ENCODE assay signal across 8 cellular contexts in the genomic region with DNA sequence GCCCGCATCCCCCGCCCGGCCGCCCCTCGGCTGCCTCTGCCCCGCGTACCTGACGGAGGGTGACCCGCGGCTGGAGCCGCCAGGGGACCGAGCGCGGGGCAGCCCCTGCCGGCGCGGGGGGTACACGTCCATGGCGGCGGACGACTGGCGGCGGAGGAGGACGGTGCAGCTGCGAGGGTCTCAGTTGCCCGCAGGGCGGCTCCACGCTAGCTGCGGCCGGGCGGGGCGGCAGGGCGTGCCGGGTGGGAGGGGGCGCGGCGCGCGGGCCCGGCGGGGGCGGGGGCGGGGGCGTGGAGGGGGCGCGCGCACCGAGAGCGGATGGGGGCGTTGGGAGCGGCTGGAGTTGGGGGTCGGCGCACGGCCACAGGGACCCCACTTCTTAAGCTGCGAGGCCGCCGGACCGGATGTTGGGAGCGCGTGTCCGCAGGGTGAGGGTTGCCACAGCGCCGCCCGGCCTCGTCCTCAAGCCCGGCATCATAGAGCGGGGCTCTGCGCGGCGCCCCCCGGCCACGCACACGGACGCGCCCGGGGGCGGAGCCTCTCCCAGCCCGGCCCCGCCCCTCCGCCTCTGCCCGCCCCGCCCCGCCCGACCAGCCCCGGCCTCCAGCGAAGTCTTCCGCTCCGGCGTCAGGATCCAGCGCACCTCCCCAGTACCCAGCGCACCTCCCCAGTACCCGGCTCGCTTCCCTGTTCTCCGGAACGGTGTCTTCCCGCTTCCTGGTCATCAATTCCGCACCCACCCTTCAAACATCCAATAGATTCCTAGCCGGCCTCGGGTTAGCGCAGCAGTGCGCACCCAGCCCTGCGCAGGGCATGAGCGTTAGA. TPM values are rescaled to one million over a fixed set of nuclear protein-coding genes. Genes with fewer than 3 reads are reported as not detected.
DNase-seq lines count a peak whose midpoint lies in the region; ATAC-seq and TF ChIP-seq lines count a peak whose summit lies in the region.

TSS of gene DNAAF9 (minus strand) at position 244 of the 825 bp plus-strand sequence. CDS start at position 132, 112 bp downstream.

- H3K36me3 ChIP-seq in endocrine pancreas (ENCODE audit: control insufficient read depth, insufficient read depth, low read length), result no peaks in the 10 kb centered on the region
- H3K36me3 ChIP-seq in mesendoderm (ENCODE audit: control insufficient read depth, insufficient read depth, low read length), result no peaks in the 10 kb centered on the region

- peaks cover 33% of the 10 kb centered on the region for H3K4me1 Mint-ChIP-seq in activated CD8-positive, alpha-beta memory T cell treated with anti-CD3 and anti-CD28 coated beads, Interleukin-2, amount 10 ng/mL, durations not matched to agents 7 days and 5 days

- peak within 1 kb of the TSS; percentile 92 for H3K18ac ChIP-seq in mesendoderm (ENCODE audit: low read length)

- H3K4me3 ChIP-seq in endocrine pancreas (ENCODE audit: control insufficient read depth, insufficient read depth, low read length), result peak within 1 kb of the TSS; percentile 100
- H3K4me3 ChIP-seq in mesendoderm (ENCODE audit: low read length), result peak within 1 kb of the TSS; percentile 87

- no peak within 1 kb of the TSS for H2AK5ac ChIP-seq in mesendoderm (ENCODE audit: low read length)

- no peaks in the 10 kb centered on the region for H3K9me3 Mint-ChIP-seq in activated CD8-positive, alpha-beta memory T cell treated with anti-CD3 and anti-CD28 coated beads, Interleukin-2, amount 10 ng/mL, durations not matched to agents 7 days and 5 days (ENCODE audit: low read depth)

- WGBS in mesendoderm (ENCODE audit: extremely low coverage, insufficient coverage, low lambda C conversion rate), result no CpG with 5 or more reads among the region's 103 CpGs

- H3K79me1 ChIP-seq in mesendoderm (ENCODE audit: low read length), result peaks cover 8% of the 10 kb centered on the region

- peak; percentile 65 for TF ChIP-seq CTCF in GM12874 (IDR thresholded peaks at IDR 0.05; ENCODE audit: insufficient read depth, low read depth, low read length)

- H3K36me3 Mint-ChIP-seq in activated CD8-positive, alpha-beta memory T cell treated with anti-CD3 and anti-CD28 coated beads, Interleukin-2, amount 10 ng/mL, durations not matched to agents 7 days and 5 days, result no peaks in the 10 kb centered on the region

- H3K9me3 ChIP-seq in endocrine pancreas (ENCODE audit: control insufficient read depth, low read length), result no peaks in the 10 kb centered on the region

- peak within 1 kb of the TSS; percentile 90 for H3K27ac Mint-ChIP-seq in activated CD8-positive, alpha-beta memory T cell treated with anti-CD3 and anti-CD28 coated beads, Interleukin-2, amount 10 ng/mL, durations not matched to agents 7 days and 5 days

- H3K4ac ChIP-seq in mesendoderm (ENCODE audit: low read depth, low read length), result peak within 1 kb of the TSS; percentile 88

- peaks cover 2% of the 10 kb centered on the region for H3K79me2 ChIP-seq in mesendoderm (ENCODE audit: control insufficient read depth, insufficient read depth, low read length)

- CTCF ChIA-PET in activated CD8-positive, alpha-beta memory T cell treated with anti-CD3 and anti-CD28 coated beads, Interleukin-2, amount 10 ng/mL, durations not matched to agents 7 days and 5 days (lab: Charles Lee), result interaction anchor here (1.4 to 4.3 kb wide), 3 partner anchors 9 to 64 kb away, joined by 5 to 38 read pairs (median 6); partner anchors contain the start of gene ATRN

- DNase-seq in NCI-H526 treated with DMSO at 0.1 percent for 48 hours (lab: John Stamatoyannopoulos, UW), result peak; percentile 72
- peak; percentile 81 for DNase-seq in activated CD8-positive, alpha-beta memory T cell treated with anti-CD3 and anti-CD28 coated beads, Interleukin-2, amount 10 ng/mL, durations not matched to agents 7 days and 5 days
- peak; percentile 80 for DNase-seq in mesendoderm
- peak; percentile 27 for DNase-seq in stimulated activated CD8-positive, alpha-beta memory T cell treated with anti-CD3 and anti-CD28 coated beads, Interleukin-12 subunit alpha, Interleukin-12 subunit beta, amount 100 ng/mL, for 24 hours (ENCODE audit: extremely low read depth)

- no peak within 1 kb of the TSS for H2BK120ac ChIP-seq in mesendoderm (ENCODE audit: low read depth, low read length)

- H3K4me1 ChIP-seq in endocrine pancreas (ENCODE audit: control insufficient read depth, insufficient read depth, low read length), result peaks cover 6% of the 10 kb centered on the region
- H3K4me1 ChIP-seq in mesendoderm (ENCODE audit: control insufficient read depth, low read depth, low read length), result no peaks in the 10 kb centered on the region

- H4K5ac ChIP-seq in mesendoderm (ENCODE audit: low read length), result no peak within 1 kb of the TSS

- peaks cover 10% of the 10 kb centered on the region for H3K27me3 Mint-ChIP-seq in activated CD8-positive, alpha-beta memory T cell treated with anti-CD3 and anti-CD28 coated beads, Interleukin-2, amount 10 ng/mL, durations not matched to agents 7 days and 5 days

- H4K8ac ChIP-seq in mesendoderm (ENCODE audit: low read depth, low read length), result no peak within 1 kb of the TSS

- H2BK5ac ChIP-seq in mesendoderm (ENCODE audit: low read length), result no peak within 1 kb of the TSS

- peak within 1 kb of the TSS; percentile 56 for H3K27ac ChIP-seq in mesendoderm (ENCODE audit: low read depth, low read length)

- H3K9ac ChIP-seq in endocrine pancreas (ENCODE audit: control insufficient read depth, insufficient read depth, low read length) (peak within 1 kb of the TSS; percentile 98), mesendoderm (ENCODE audit: low read length) (peak within 1 kb of the TSS; percentile 75)

- peak within 1 kb of the TSS; percentile 84 for H3K4me3 Mint-ChIP-seq in activated CD8-positive, alpha-beta memory T cell treated with anti-CD3 and anti-CD28 coated beads, Interleukin-2, amount 10 ng/mL, durations not matched to agents 7 days and 5 days

- H2BK15ac ChIP-seq in mesendoderm (replicated peaks; ENCODE audit: low read depth), result no peak within 1 kb of the TSS

- H3K27me3 ChIP-seq in endocrine pancreas (ENCODE audit: control insufficient read depth, insufficient read depth, low read length), result no peaks in the 10 kb centered on the region
- no peaks in the 10 kb centered on the region for H3K27me3 ChIP-seq in mesendoderm (ENCODE audit: insufficient read depth, low read length, poor library complexity)

- ATAC-seq in HG03103 (IDR thresholded peaks at IDR 0.05; ENCODE audit: low read depth, unreplicated experiment), result peak; percentile 63
- peak; percentile 75 for ATAC-seq in activated CD8-positive, alpha-beta memory T cell treated with anti-CD3 and anti-CD28 coated beads, Interleukin-2, amount 10 ng/mL, durations not matched to agents 7 days and 5 days
- no peak for ATAC-seq in HG02981 (IDR thresholded peaks at IDR 0.05; ENCODE audit: unreplicated experiment)

- peak within 1 kb of the TSS; percentile 85 for H3K4me2 ChIP-seq in mesendoderm (ENCODE audit: low read length)

- H3K23ac ChIP-seq in mesendoderm (ENCODE audit: low read length), result no peak within 1 kb of the TSS

- peak within 1 kb of the TSS; percentile 93 for H3K56ac ChIP-seq in mesendoderm (ENCODE audit: low read length)

RNA-seq across cellular contexts. Expression of gene DNAAF9, which starts in this region (rescaled TPM):
- 1 to 10 TPM; 4.4 to 5.2 TPM for total RNA-seq in activated CD8-positive, alpha-beta memory T cell treated with anti-CD3 and anti-CD28 coated beads, Interleukin-2, amount 10 ng/mL, durations not matched to agents 7 days and 5 days
- polyA plus RNA-seq in mesendoderm (2013, experiment 1 of 2), result 2.3 TPM
- polyA plus RNA-seq in mesendoderm (2013, experiment 2 of 2), result 2.2 TPM

Comparison
In these comparisons a context has a peak if more than half of its experiments do, and no peak if none do; other contexts are left out.
1. DNase-seq: peak in every context shown above with its lines; median percentile 81 in activated CD8-positive, alpha-beta memory T cell treated with anti-CD3 and anti-CD28 coated beads, Interleukin-2, amount 10 ng/mL, durations not matched to agents 7 days and 5 days; 80 in mesendoderm; 72 in NCI-H526 treated with DMSO at 0.1 percent for 48 hours; 27 in stimulated activated CD8-positive, alpha-beta memory T cell treated with anti-CD3 and anti-CD28 coated beads, Interleukin-12 subunit alpha, Interleukin-12 subunit beta, amount 100 ng/mL, for 24 hours.